Comparison of ENCODE assay signal across 10 cellular contexts in the genomic region with DNA sequence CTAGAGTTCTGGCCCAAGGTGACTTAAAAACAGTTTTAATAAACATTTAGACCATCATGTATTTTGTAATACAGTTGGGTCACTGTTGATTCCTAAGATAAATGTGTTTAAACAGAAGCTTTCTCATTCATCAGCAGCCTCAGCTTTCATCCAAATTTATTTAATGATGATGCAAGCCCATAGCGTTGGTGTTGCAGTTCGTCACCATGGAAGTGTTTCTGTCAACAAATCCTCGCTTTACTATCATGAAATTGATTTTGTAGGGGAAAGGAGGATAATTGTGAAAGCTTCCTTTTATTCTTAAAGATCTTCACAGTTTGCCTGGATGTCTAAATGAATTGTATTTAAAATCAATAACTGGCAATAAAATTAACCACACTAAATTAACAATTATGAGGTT. TPM values are rescaled to one million over a fixed set of nuclear protein-coding genes. Genes with fewer than 3 reads are reported as not detected.
A peak's percentile ranks its signal among the peaks of the same experiment; 100 is the strongest.
DNase-seq lines count a peak whose midpoint lies in the region; ATAC-seq and TF ChIP-seq lines count a peak whose summit lies in the region.
"Had no signal": no experiment of that assay in that cellular context is flagged by ENCODE, and none has a peak within 500 bp of the region (broad histone marks: within the 10 kb centered on the region; RNA-seq: fewer than 3 reads in every experiment).

No MANE protein-coding gene starts in this region.

- peaks cover 28% of the 10 kb centered on the region for H3K79me2 ChIP-seq in smooth muscle cell (ENCODE audit: low read depth)

- H3K27ac ChIP-seq in ascending aorta = peak overlapping the region; percentile 78 to 82
- H3K27ac ChIP-seq in smooth muscle cell (ENCODE audit: low read depth) = peak overlapping the region; percentile 95

- H3K4me3 Mint-ChIP-seq in HFFc6 = no peak overlapping the region

- H3K9me3 Mint-ChIP-seq in HFFc6 = no peaks in the 10 kb centered on the region

- peaks cover 68% of the 10 kb centered on the region for H3F3A ChIP-seq in smooth muscle cell (ENCODE audit: low read depth)

- H3K9ac ChIP-seq in smooth muscle cell (ENCODE audit: low read depth) = peak overlapping the region; percentile 82

- DNase-seq in HFFc6 (peak; percentile 36), ascending aorta (ENCODE audit: low spot score in 2 of 2) (no peak), left ventricle myocardium superior (no peak), smooth muscle cell (lab: John Stamatoyannopoulos, UW; ENCODE audit: unreplicated experiment) (no peak), NCI-H526 treated with DMSO at 0.1 percent for 48 hours (lab: John Stamatoyannopoulos, UW) (no peak), GM10248 (ENCODE audit: extremely low spot score) (no peak)
- DNase-seq in activated CD4-positive, alpha-beta T cell treated with anti-CD3 and anti-CD28 coated beads, Interleukin-2, amount 50 U/mL, for 4 hours = no peak
- DNase-seq: activated CD4-positive, CD25-positive, alpha-beta regulatory T cell treated with anti-CD3 and anti-CD28 coated beads, Interleukin-2, amount 50 U/mL, for 72 hours; NCI-H524 treated with DMSO at 0.1 percent for 48 hours had no signal

- ATAC-seq in left ventricle myocardium superior (peak; percentile 58), HG02610 (IDR thresholded peaks at IDR 0.05; ENCODE audit: unreplicated experiment) (no peak)

- peaks cover 11% of the 10 kb centered on the region for H4K20me1 ChIP-seq in smooth muscle cell (ENCODE audit: low read depth)

- intact Hi-C loops in ascending aorta (cut with DNase I) (loop anchor here (10.0 kb wide), 1 partner anchor 218 kb away; no protein-coding TSS in a partner anchor), left ventricle myocardium superior (cut with micrococcal nuclease) (loop anchor here (10.0 kb wide), 1 partner anchor 208 kb away; no protein-coding TSS in a partner anchor)

- no peak overlapping the region for H2AFZ ChIP-seq in smooth muscle cell (ENCODE audit: low read depth)

- peak overlapping the region in 1 of 2 donors; percentile 7 for H3K4me3 ChIP-seq in ascending aorta
- no peak overlapping the region for H3K4me3 ChIP-seq in smooth muscle cell

- H3K27ac Mint-ChIP-seq in HFFc6 = peak overlapping the region; percentile 73

- H3K36me3 Mint-ChIP-seq in HFFc6 (ENCODE audit: low read depth) = peaks cover 10% of the 10 kb centered on the region

- peaks cover 57% of the 10 kb centered on the region for H3K4me1 Mint-ChIP-seq in HFFc6 (ENCODE audit: low read depth)

- WGBS in smooth muscle cell (ENCODE audit: low lambda C conversion rate) = 36% methylated on average over 3 of the region's 3 CpGs

- H3K27me3 Mint-ChIP-seq in HFFc6 (ENCODE audit: insufficient read depth) = no peaks in the 10 kb centered on the region; the same call in 1 of the 2 replicates

- POLR2A ChIA-PET in GM10248 (lab: Yijun Ruan, JAX) = interaction anchor here (0.7 kb wide), 1 partner anchor 760 kb away, joined by 4 read pairs; no protein-coding TSS in a partner anchor

- peak overlapping the region; percentile 20 for H3K4me2 ChIP-seq in smooth muscle cell

- H3K4me1 ChIP-seq in ascending aorta (peaks cover 3 to 22% of the 10 kb centered on the region in 2 donors), smooth muscle cell (ENCODE audit: low read depth) (peaks cover 22% of the 10 kb centered on the region)

- H3K36me3 ChIP-seq in ascending aorta (peaks cover 32 to 42% of the 10 kb centered on the region in 2 donors), smooth muscle cell (ENCODE audit: low read depth) (peaks cover 18% of the 10 kb centered on the region)

- H3K27me3 ChIP-seq in ascending aorta (no peaks in the 10 kb centered on the region), smooth muscle cell (ENCODE audit: low read depth) (no peaks in the 10 kb centered on the region)

- H3K9me3 ChIP-seq in ascending aorta = peaks cover 0 to 35% of the 10 kb centered on the region in 2 donors
- no peaks in the 10 kb centered on the region for H3K9me3 ChIP-seq in smooth muscle cell (replicated peaks; ENCODE audit: low read depth)

- CTCF ChIA-PET in GM10248 (lab: Yijun Ruan, JAX) = interaction anchor here (0.7 to 4.2 kb wide), 8 partner anchors 15 to 408 kb away, joined by 3 to 18 read pairs (median 4); no protein-coding TSS in a partner anchor

- no peak for TF ChIP-seq CTCF in HFFc6 (IDR thresholded peaks at IDR 0.05)
- TF ChIP-seq CTCF in ascending aorta (IDR thresholded peaks at IDR 0.05) = no peak
- TF ChIP-seq CTCF in smooth muscle cell (IDR thresholded peaks at IDR 0.05; ENCODE audit: borderline replicate concordance, insufficient read depth, poor library complexity, severe bottlenecking) = no peak
- no peak for TF ChIP-seq CTCF in GM10248 (IDR thresholded peaks at IDR 0.05; ENCODE audit: control extremely low read depth, extremely low read depth, low read depth, missing control alignments)

RNA-seq across cellular contexts. Expression of a gene that starts 28.8 kb away (rescaled TPM):
- total RNA-seq in HFFc6 (2021; fragmentation: NEBNext Ultra II Directional; extraction: Animal tissue kit (Norgen Biotek cat#: 25700)) = 10 to 100 TPM; 27.8 to 47.0 (median 38.1) TPM
- 9.2 TPM for total RNA-seq in ascending aorta
- total RNA-seq in left ventricle myocardium superior = 34.5 TPM
- total RNA-seq in smooth muscle cell = 11.6 and 19.2 TPM in 2 replicates
- polyA plus RNA-seq in smooth muscle cell = 19.7 and 24.1 TPM in 2 replicates
